Comparison of ENCODE assay signal across 8 cellular contexts in genomic region chr19:4638330-4638729, GRCh38. TPM values are rescaled to one million over a fixed set of nuclear protein-coding genes. Genes with fewer than 3 reads are reported as not detected.
DNase-seq lines count a peak whose midpoint lies in the region; ATAC-seq and TF ChIP-seq lines count a peak whose summit lies in the region.

No MANE protein-coding gene starts in this region.

- no peak for DNase-seq in activated T-cell treated with anti-CD3 and anti-CD28 coated beads, Interleukin-2, amount 50 U/mL, for 24 hours
- DNase-seq in activated T-cell treated with anti-CD3 and anti-CD28 coated beads for 4 hours (no peak), adipocyte (ENCODE audit: low read depth) (no peak), lower lobe of right lung (no peak), upper lobe of right lung (no peak), superior temporal gyrus (ENCODE audit: extremely low spot score) (no peak), HAP-1 (ENCODE audit: low spot score in 2 of 2) (no peak)

- peaks cover under 1% of the 10 kb centered on the region for H3K27me3 Mint-ChIP-seq in activated T-cell treated with anti-CD3 and anti-CD28 coated beads, Interleukin-2, amount 50 U/mL, for 24 hours

- H3K27me3 ChIP-seq in adipocyte (replicated peaks; ENCODE audit: control insufficient read depth, insufficient read depth, low read length), result no peaks in the 10 kb centered on the region
- H3K27me3 ChIP-seq in lower lobe of right lung (ENCODE audit: low read depth), result no peaks in the 10 kb centered on the region
- no peaks in the 10 kb centered on the region for H3K27me3 ChIP-seq in upper lobe of right lung
- no peaks in the 10 kb centered on the region for H3K27me3 ChIP-seq in HAP-1 (ENCODE audit: low read depth)

- H3K36me3 ChIP-seq in adipocyte (ENCODE audit: control insufficient read depth, insufficient read depth, low read length, severe bottlenecking) (no peaks in the 10 kb centered on the region), lower lobe of right lung (no peaks in the 10 kb centered on the region), upper lobe of right lung (no peaks in the 10 kb centered on the region), HAP-1 (replicated peaks) (no peaks in the 10 kb centered on the region)

- no peaks in the 10 kb centered on the region for H3K9me3 Mint-ChIP-seq in activated T-cell treated with anti-CD3 and anti-CD28 coated beads, Interleukin-2, amount 50 U/mL, for 24 hours

- in situ Hi-C loops in HAP-1 (cut with MboI; ENCODE audit: low sequenced_read_pairs), result loop anchor here (5.0 kb wide), 1 partner anchor 61 kb away; no protein-coding TSS in a partner anchor

- peak overlapping the region; percentile 84 for H3K27ac ChIP-seq in lower lobe of right lung
- peak overlapping the region; percentile 78 for H3K27ac ChIP-seq in upper lobe of right lung

- H3K36me3 Mint-ChIP-seq in activated T-cell treated with anti-CD3 and anti-CD28 coated beads, Interleukin-2, amount 50 U/mL, for 24 hours (ENCODE audit: low read depth), result peaks cover 3% of the 10 kb centered on the region

- H3K9me3 ChIP-seq in adipocyte (ENCODE audit: control insufficient read depth, low read length) (no peaks in the 10 kb centered on the region), lower lobe of right lung (no peaks in the 10 kb centered on the region), upper lobe of right lung (no peaks in the 10 kb centered on the region), HAP-1 (no peaks in the 10 kb centered on the region)

- peaks cover 35% of the 10 kb centered on the region for H3K4me1 Mint-ChIP-seq in activated T-cell treated with anti-CD3 and anti-CD28 coated beads, Interleukin-2, amount 50 U/mL, for 24 hours (ENCODE audit: low read depth)

- H3K4me3 Mint-ChIP-seq in activated T-cell treated with anti-CD3 and anti-CD28 coated beads, Interleukin-2, amount 50 U/mL, for 24 hours, result peak overlapping the region; percentile 78

- H3K4me3 ChIP-seq in adipocyte (ENCODE audit: low read length) (no peak overlapping the region), lower lobe of right lung (peak overlapping the region; percentile 79), upper lobe of right lung (no peak overlapping the region), HAP-1 (no peak overlapping the region)

- H3K27ac Mint-ChIP-seq in activated T-cell treated with anti-CD3 and anti-CD28 coated beads, Interleukin-2, amount 50 U/mL, for 24 hours, result peak overlapping the region; percentile 97

- peaks cover 23% of the 10 kb centered on the region for H3K4me1 ChIP-seq in adipocyte (ENCODE audit: control insufficient read depth, insufficient read depth, low read length)
- H3K4me1 ChIP-seq in lower lobe of right lung, result peaks cover 35% of the 10 kb centered on the region
- peaks cover 25% of the 10 kb centered on the region for H3K4me1 ChIP-seq in upper lobe of right lung
- H3K4me1 ChIP-seq in HAP-1, result peaks cover 6% of the 10 kb centered on the region

- peak overlapping the region; percentile 75 for H3K9ac ChIP-seq in adipocyte (ENCODE audit: low read length)

- ATAC-seq in lower lobe of right lung, result no peak
- ATAC-seq in upper lobe of right lung, result no peak
- ATAC-seq in HG03039 (IDR thresholded peaks at IDR 0.05; ENCODE audit: unreplicated experiment), result no peak

- intact Hi-C loops in lower lobe of right lung (cut with DNase I), result no loop called here
- intact Hi-C loops in upper lobe of right lung (cut with DNase I), result loop anchor here (10.0 kb wide), 1 partner anchor 64 kb away; no protein-coding TSS in a partner anchor

- TF ChIP-seq CTCF in lower lobe of right lung (IDR thresholded peaks at IDR 0.05) (no peak), upper lobe of right lung (IDR thresholded peaks at IDR 0.05) (no peak)

RNA-seq across cellular contexts. Expression of gene TNFAIP8L1, which starts 1.0 kb away (rescaled TPM):
- 11.2 TPM for total RNA-seq in lower lobe of right lung
- total RNA-seq in upper lobe of right lung, result 11.9 TPM

RNA-seq across cellular contexts. Expression of gene MYDGF, which starts 31.8 kb away (rescaled TPM):
- total RNA-seq in lower lobe of right lung (91.6 TPM), upper lobe of right lung (94.2 TPM)
